Comparison of ENCODE assay signal across 20 cellular contexts in the genomic region with DNA sequence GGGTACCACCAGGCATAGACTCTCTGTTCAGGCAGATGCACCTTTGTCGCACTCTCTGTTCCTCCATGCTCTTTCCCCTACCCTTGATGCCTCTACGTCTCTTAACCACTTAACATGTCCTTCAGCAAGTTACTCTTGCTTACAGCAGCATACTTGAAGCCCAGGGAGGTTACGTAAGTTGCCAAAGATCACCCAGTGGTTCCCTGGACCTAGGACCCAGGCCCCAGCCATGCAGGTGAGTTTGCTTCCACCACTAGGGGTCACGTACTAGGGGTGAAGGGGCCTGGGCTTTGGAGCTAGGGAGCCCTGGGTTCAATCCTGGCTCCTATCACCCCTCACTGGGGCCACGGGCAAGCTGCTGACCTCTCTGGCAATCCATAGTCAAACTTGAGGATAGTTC. TPM values are rescaled to one million over a fixed set of nuclear protein-coding genes. Genes with fewer than 3 reads are reported as not detected.
DNase-seq lines count a peak whose midpoint lies in the region; ATAC-seq and TF ChIP-seq lines count a peak whose summit lies in the region.
"Had no signal": no experiment of that assay in that cellular context is flagged by ENCODE, and none has a peak within 500 bp of the region (broad histone marks: within the 10 kb centered on the region; RNA-seq: fewer than 3 reads in every experiment).

No MANE protein-coding gene starts in this region.

- H3K4me1 Mint-ChIP-seq in activated naive CD4-positive, alpha-beta T cell treated with anti-CD3 and anti-CD28 coated beads for 36 hours (ENCODE audit: low read depth) = peaks cover 88% of the 10 kb centered on the region
- peaks cover 54 to 91% of the 10 kb centered on the region in 2 donors for H3K4me1 Mint-ChIP-seq in stimulated activated naive B cell treated with anti-CD40 and anti-IgM and Interleukin-4, amounts not matched to agents 10 μg/mL and 1 μg/mL and 100 μg/mL, for 72 hours

- H3K27me3 ChIP-seq in OCI-LY1 (ENCODE audit: insufficient read depth, low read length) (no peaks in the 10 kb centered on the region), psoas muscle (ENCODE audit: insufficient read depth in 3 of 3, low read length in 2 of 3) (no peaks in the 10 kb centered on the region)
- no peaks in the 10 kb centered on the region for H3K27me3 ChIP-seq in effector memory CD4-positive, alpha-beta T cell (replicated peaks; ENCODE audit: control insufficient read depth, insufficient read depth, low read length, poor library complexity, severe bottlenecking)
- H3K27me3 ChIP-seq: body of pancreas, dorsolateral prefrontal cortex, hepatocyte had no signal

- H2AFZ ChIP-seq in OCI-LY1 (ENCODE audit: low read length) = no peak overlapping the region
- H2AFZ ChIP-seq: hepatocyte, parathyroid adenoma had no signal

- intact Hi-C loops in activated naive CD4-positive, alpha-beta T cell treated with anti-CD3 and anti-CD28 coated beads for 36 hours (cut with micrococcal nuclease) = loop anchor here (10.0 kb wide), 1 partner anchor 864 kb away; no protein-coding TSS in a partner anchor
- intact Hi-C loops in psoas muscle (cut with DNase I) = no loop called here

- H3K27me3 Mint-ChIP-seq in activated naive CD4-positive, alpha-beta T cell treated with anti-CD3 and anti-CD28 coated beads for 36 hours (ENCODE audit: low read depth) = no peaks in the 10 kb centered on the region
- no peaks in the 10 kb centered on the region for H3K27me3 Mint-ChIP-seq in stimulated activated naive B cell treated with anti-CD40 and anti-IgM and Interleukin-4, amounts not matched to agents 10 μg/mL and 1 μg/mL and 100 μg/mL, for 72 hours

- H3K9me3 ChIP-seq in OCI-LY1 (ENCODE audit: low read length) (no peaks in the 10 kb centered on the region), psoas muscle (no peaks in the 10 kb centered on the region)
- no peaks in the 10 kb centered on the region for H3K9me3 ChIP-seq in effector memory CD4-positive, alpha-beta T cell (ENCODE audit: control insufficient read depth, low read length)
- H3K9me3 ChIP-seq: body of pancreas had no signal

- H3K4me2 ChIP-seq in OCI-LY1 (ENCODE audit: low read length) = no peak overlapping the region
- H3K4me2 ChIP-seq: hepatocyte had no signal

- no peaks in the 10 kb centered on the region for H3K9me3 Mint-ChIP-seq in activated naive CD4-positive, alpha-beta T cell treated with anti-CD3 and anti-CD28 coated beads for 36 hours
- H3K9me3 Mint-ChIP-seq in stimulated activated naive B cell treated with anti-CD40 and anti-IgM and Interleukin-4, amounts not matched to agents 10 μg/mL and 1 μg/mL and 100 μg/mL, for 72 hours = no peaks in the 10 kb centered on the region

- H4K20me1 ChIP-seq in OCI-LY1 (ENCODE audit: insufficient read depth, low read length) = no peaks in the 10 kb centered on the region

- no peak for DNase-seq in activated naive CD4-positive, alpha-beta T cell treated with anti-CD3 and anti-CD28 coated beads for 36 hours
- no peak for DNase-seq in activated naive CD4-positive, alpha-beta T cell treated with anti-CD3 and anti-CD28 coated beads, Interleukin-2, amount 50 U/mL, for 16 hours
- no peak for DNase-seq in effector memory CD4-positive, alpha-beta T cell
- DNase-seq in stimulated activated naive B cell treated with anti-CD40 and anti-IgM and Interleukin-4, amounts not matched to agents 10 μg/mL and 1 μg/mL and 100 μg/mL, for 72 hours = no peak
- no peak for DNase-seq in psoas muscle
- no peak for DNase-seq in coronary artery (ENCODE audit: low spot score)
- DNase-seq in SK-N-DZ (ENCODE audit: low spot score) = no peak
- DNase-seq: activated CD4-positive, CD25-positive, alpha-beta regulatory T cell treated with anti-CD3 and anti-CD28 coated beads, Interleukin-2, amount 50 U/mL, for 72 hours; Calu3; NCI-H1417; RPMI8226; stimulated activated naive CD4-positive, alpha-beta T cell treated with Interleukin-2 at 50 U/mL for 16 hours had no signal

- ATAC-seq in stimulated activated naive B cell treated with anti-CD40 and anti-IgM and Interleukin-4, amounts not matched to agents 10 μg/mL and 1 μg/mL and 100 μg/mL, for 72 hours (replicated peaks) = no peak
- no peak for ATAC-seq in psoas muscle
- ATAC-seq: body of pancreas, K562 had no signal

- H3K4me1 ChIP-seq in OCI-LY1 (ENCODE audit: insufficient read depth, low read length, severe bottlenecking) = peaks cover 39% of the 10 kb centered on the region
- peaks cover 91% of the 10 kb centered on the region for H3K4me1 ChIP-seq in effector memory CD4-positive, alpha-beta T cell (ENCODE audit: control insufficient read depth, insufficient read depth, low read length, poor library complexity, severe bottlenecking)
- peaks cover 7% of the 10 kb centered on the region for H3K4me1 ChIP-seq in psoas muscle
- H3K4me1 ChIP-seq: body of pancreas, parathyroid adenoma had no signal

- CTCF ChIA-PET in activated naive CD4-positive, alpha-beta T cell treated with anti-CD3 and anti-CD28 coated beads for 36 hours (lab: Charles Lee) = interaction anchor here (0.9 to 1.8 kb wide), 2 partner anchors 11 to 21 kb away, joined by 3 read pairs; no protein-coding TSS in a partner anchor

- H3K27ac Mint-ChIP-seq in activated naive CD4-positive, alpha-beta T cell treated with anti-CD3 and anti-CD28 coated beads for 36 hours = peak overlapping the region; percentile 80
- peak overlapping the region; percentile 52 for H3K27ac Mint-ChIP-seq in stimulated activated naive B cell treated with anti-CD40 and anti-IgM and Interleukin-4, amounts not matched to agents 10 μg/mL and 1 μg/mL and 100 μg/mL, for 72 hours

- peak; percentile 16; the same call in 1 of the 2 replicates for TF ChIP-seq CTCF in OCI-LY1 (IDR thresholded peaks at IDR 0.05; ENCODE audit: low read length)
- TF ChIP-seq CTCF in psoas muscle (IDR thresholded peaks at IDR 0.05) = no peak
- no peak for TF ChIP-seq CTCF in coronary artery (IDR thresholded peaks at IDR 0.05)

- no peak overlapping the region for H3K4me3 Mint-ChIP-seq in activated naive CD4-positive, alpha-beta T cell treated with anti-CD3 and anti-CD28 coated beads for 36 hours
- no peak overlapping the region for H3K4me3 Mint-ChIP-seq in stimulated activated naive B cell treated with anti-CD40 and anti-IgM and Interleukin-4, amounts not matched to agents 10 μg/mL and 1 μg/mL and 100 μg/mL, for 72 hours

- no peak overlapping the region for H3K27ac ChIP-seq in OCI-LY1 (ENCODE audit: low read depth, low read length, poor library complexity, severe bottlenecking)
- peak overlapping the region; percentile 97 for H3K27ac ChIP-seq in effector memory CD4-positive, alpha-beta T cell (ENCODE audit: insufficient read depth, low read length, poor library complexity, severe bottlenecking)
- no peak overlapping the region for H3K27ac ChIP-seq in psoas muscle
- no peak overlapping the region for H3K27ac ChIP-seq in coronary artery
- H3K27ac ChIP-seq: body of pancreas, dorsolateral prefrontal cortex, hepatocyte, parathyroid adenoma had no signal

- H3K36me3 ChIP-seq in OCI-LY1 (ENCODE audit: insufficient read depth, low read length) (peaks cover 58% of the 10 kb centered on the region), psoas muscle (ENCODE audit: insufficient read depth in 1 of 2, low read depth in 1 of 2) (peaks cover 0 to 19% of the 10 kb centered on the region in 2 donors)
- H3K36me3 ChIP-seq in effector memory CD4-positive, alpha-beta T cell (ENCODE audit: control insufficient read depth, insufficient read depth, low read length) = peaks cover 64% of the 10 kb centered on the region

- peaks cover 63% of the 10 kb centered on the region for H3K36me3 Mint-ChIP-seq in activated naive CD4-positive, alpha-beta T cell treated with anti-CD3 and anti-CD28 coated beads for 36 hours (ENCODE audit: low read depth)
- peaks cover 52 to 72% of the 10 kb centered on the region in 2 donors for H3K36me3 Mint-ChIP-seq in stimulated activated naive B cell treated with anti-CD40 and anti-IgM and Interleukin-4, amounts not matched to agents 10 μg/mL and 1 μg/mL and 100 μg/mL, for 72 hours

- H3K79me2 ChIP-seq in OCI-LY1 (ENCODE audit: insufficient read depth, low read length) = peaks cover 13% of the 10 kb centered on the region
- H3K79me2 ChIP-seq: parathyroid adenoma had no signal

- H3K9ac ChIP-seq in OCI-LY1 (ENCODE audit: low read length) = no peak overlapping the region
- H3K9ac ChIP-seq: parathyroid adenoma had no signal

- H3K4me3 ChIP-seq in OCI-LY1 (ENCODE audit: low read depth, low read length, poor library complexity, severe bottlenecking) = no peak overlapping the region
- H3K4me3 ChIP-seq in effector memory CD4-positive, alpha-beta T cell (ENCODE audit: insufficient read depth, low read depth, low read length, poor library complexity, severe bottlenecking) = no peak overlapping the region
- no peak overlapping the region for H3K4me3 ChIP-seq in psoas muscle
- no peak overlapping the region for H3K4me3 ChIP-seq in coronary artery
- H3K4me3 ChIP-seq: body of pancreas, dorsolateral prefrontal cortex, hepatocyte, K562, skin epidermis had no signal

- H3F3A ChIP-seq in OCI-LY1 (ENCODE audit: insufficient read depth, low read length) = peaks cover 4% of the 10 kb centered on the region; the same call in 1 of the 2 replicates

- H3K9me2 ChIP-seq in OCI-LY1 (ENCODE audit: low read depth, low read length) = no peaks in the 10 kb centered on the region

- WGBS in psoas muscle, 3 donors = 96 to 100% (median 96%) methylated on average over 5 of the region's 5 CpGs

RNA-seq across cellular contexts. Expression of gene AKNA, which starts 8.9 kb away (rescaled TPM):
- 100 to 1,000 TPM; 107 to 118 TPM for total RNA-seq in activated naive CD4-positive, alpha-beta T cell treated with anti-CD3 and anti-CD28 coated beads for 36 hours
- 1 to 10 TPM; 2.3 to 3.9 (median 2.9) TPM for total RNA-seq in psoas muscle
- 1 to 10 TPM; 1.5 to 2.1 (median 1.9) TPM for polyA plus RNA-seq in psoas muscle
- 3.1 and 3.2 TPM in 2 replicates for polyA plus RNA-seq in SK-N-DZ (2014; cell fraction: cytosol; rRNA removed)
- 1.9 and 7.9 TPM in 2 replicates for polyA plus RNA-seq in SK-N-DZ (2014; cell fraction: nucleus; rRNA removed)

RNA-seq across cellular contexts. Expression of gene ORM2, which starts 49.2 kb away (rescaled TPM):
- not detected for total RNA-seq in activated naive CD4-positive, alpha-beta T cell treated with anti-CD3 and anti-CD28 coated beads for 36 hours
- total RNA-seq in psoas muscle = not detected
- polyA plus RNA-seq in psoas muscle = under 1 TPM in 1 of 3 donors, not detected in 2; 0.68 TPM
- not detected in 2 replicates for polyA plus RNA-seq in SK-N-DZ (2014; cell fraction: cytosol; rRNA removed)
- not detected in 2 replicates for polyA plus RNA-seq in SK-N-DZ (2014; cell fraction: nucleus; rRNA removed)
- total RNA-seq: body of pancreas, Calu3, mononuclear cell had no signal
- polyA plus RNA-seq: K562 had no signal

RNA-seq across cellular contexts. Expression of gene ORM1, which starts 56.0 kb away (rescaled TPM):
- total RNA-seq in activated naive CD4-positive, alpha-beta T cell treated with anti-CD3 and anti-CD28 coated beads for 36 hours = not detected
- 1 to 10 TPM in 2 of 4 donors, not detected in 2; 1.8 to 2.8 TPM for total RNA-seq in psoas muscle
- under 1 TPM in 2 of 3 donors, not detected in 1; 0.21 to 0.63 TPM for polyA plus RNA-seq in psoas muscle
- polyA plus RNA-seq in SK-N-DZ (2014; cell fraction: cytosol; rRNA removed) = not detected in 2 replicates
- not detected in 2 replicates for polyA plus RNA-seq in SK-N-DZ (2014; cell fraction: nucleus; rRNA removed)
- total RNA-seq: Calu3, mononuclear cell had no signal
- polyA plus RNA-seq: K562 had no signal

Comparison
In these comparisons a context has a peak if more than half of its experiments do, and no peak if none do; other contexts are left out.
1. RNA of gene AKNA, which starts 8.9 kb away (total RNA-seq): 107 to 118 TPM in activated naive CD4-positive, alpha-beta T cell treated with anti-CD3 and anti-CD28 coated beads for 36 hours; 2.3 to 3.9 TPM in psoas muscle; every median in the first group is over 10 times any median in the second.